Comparison of ENCODE assay signal across 1 cellular context in the genomic region with DNA sequence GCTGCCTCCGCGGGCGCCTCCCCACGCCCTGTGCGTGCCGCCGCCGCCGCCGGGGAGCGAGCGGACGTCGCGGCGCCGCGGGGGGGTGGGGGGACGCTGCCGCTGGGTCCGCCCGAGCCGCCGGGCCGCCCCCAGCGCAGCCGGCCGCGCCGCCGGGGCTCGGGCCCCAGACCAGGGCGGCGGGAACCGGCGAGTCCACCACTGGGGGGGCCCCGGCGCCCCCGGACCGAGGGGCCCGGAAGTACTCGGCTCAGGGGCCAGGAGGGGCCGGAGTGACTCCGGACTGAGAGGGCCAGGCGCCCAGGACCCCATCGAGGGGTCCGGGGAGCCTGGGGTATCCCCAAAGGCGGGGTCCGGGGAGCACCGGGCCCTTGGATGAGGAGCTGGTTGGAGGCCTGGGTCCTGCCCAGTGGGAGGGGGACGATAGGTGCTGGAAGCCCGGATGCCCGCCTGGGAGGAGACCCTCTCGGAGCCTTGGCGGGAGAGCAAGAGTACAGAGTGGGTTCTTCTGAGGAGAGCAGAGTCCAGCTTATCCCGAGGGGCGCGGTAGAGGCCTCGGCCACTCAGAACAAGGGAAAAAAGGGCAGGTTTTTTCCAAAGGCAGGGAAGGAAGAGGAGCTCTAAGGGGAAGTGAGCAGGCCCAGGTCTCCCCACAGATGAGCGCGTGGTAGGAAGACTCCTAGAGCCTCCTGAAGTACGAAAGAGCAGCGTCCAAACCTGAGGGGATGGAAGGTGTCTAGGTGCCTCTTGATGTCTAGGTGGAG.
TF ChIP-seq lines count a peak whose summit lies in the region.

No MANE protein-coding gene starts in this region.

TF ChIP-seq in GM12878, 131 proteins besides CTCF, POLR2A, EP300 and RAD21 (continued from another document):
- TF ChIP-seq, protein P1, sequence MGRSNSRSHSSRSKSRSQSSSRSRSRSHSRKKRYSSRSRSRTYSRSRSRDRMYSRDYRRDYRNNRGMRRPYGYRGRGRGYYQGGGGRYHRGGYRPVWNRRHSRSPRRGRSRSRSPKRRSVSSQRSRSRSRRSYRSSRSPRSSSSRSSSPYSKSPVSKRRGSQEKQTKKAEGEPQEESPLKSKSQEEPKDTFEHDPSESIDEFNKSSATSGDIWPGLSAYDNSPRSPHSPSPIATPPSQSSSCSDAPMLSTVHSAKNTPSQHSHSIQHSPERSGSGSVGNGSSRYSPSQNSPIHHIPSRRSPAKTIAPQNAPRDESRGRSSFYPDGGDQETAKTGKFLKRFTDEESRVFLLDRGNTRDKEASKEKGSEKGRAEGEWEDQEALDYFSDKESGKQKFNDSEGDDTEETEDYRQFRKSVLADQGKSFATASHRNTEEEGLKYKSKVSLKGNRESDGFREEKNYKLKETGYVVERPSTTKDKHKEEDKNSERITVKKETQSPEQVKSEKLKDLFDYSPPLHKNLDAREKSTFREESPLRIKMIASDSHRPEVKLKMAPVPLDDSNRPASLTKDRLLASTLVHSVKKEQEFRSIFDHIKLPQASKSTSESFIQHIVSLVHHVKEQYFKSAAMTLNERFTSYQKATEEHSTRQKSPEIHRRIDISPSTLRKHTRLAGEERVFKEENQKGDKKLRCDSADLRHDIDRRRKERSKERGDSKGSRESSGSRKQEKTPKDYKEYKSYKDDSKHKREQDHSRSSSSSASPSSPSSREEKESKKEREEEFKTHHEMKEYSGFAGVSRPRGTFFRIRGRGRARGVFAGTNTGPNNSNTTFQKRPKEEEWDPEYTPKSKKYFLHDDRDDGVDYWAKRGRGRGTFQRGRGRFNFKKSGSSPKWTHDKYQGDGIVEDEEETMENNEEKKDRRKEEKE (IDR thresholded peaks at IDR 0.05): no peak
- TF ChIP-seq NFXL1 (IDR thresholded peaks at IDR 0.05; ENCODE audit: borderline replicate concordance) (no peak), JUNB (IDR thresholded peaks at IDR 0.05) (no peak), NFIC (IDR thresholded peaks at IDR 0.05; ENCODE audit: low read depth, low read length) (no peak), ZNF384 (IDR thresholded peaks at IDR 0.05; ENCODE audit: borderline replicate concordance, low read depth, low read length) (no peak), MXI1 (IDR thresholded peaks at IDR 0.05; ENCODE audit: low read depth, low read length) (0 out of 2 replicates have a peak, but pooled peaks have one; percentile 43), TCF7 (IDR thresholded peaks at IDR 0.05; ENCODE audit: borderline replicate concordance) (no peak), KAT2A (conservative IDR thresholded peaks at IDR 0.05; ENCODE audit: control insufficient read depth, low read depth, low read length) (no peak), SP1 (IDR thresholded peaks at IDR 0.05; ENCODE audit: low read depth, low read length) (no peak), CREM (IDR thresholded peaks at IDR 0.05; ENCODE audit: low read depth) (no peak), NRF1 (conservative IDR thresholded peaks at IDR 0.05; ENCODE audit: low read depth, low read length) (no peak), DPF2 (IDR thresholded peaks at IDR 0.05) (peak; percentile 29; the same call in 1 of the 2 replicates), SMC3 (IDR thresholded peaks at IDR 0.05; ENCODE audit: borderline replicate concordance, low read length) (no peak), ZSCAN29 (IDR thresholded peaks at IDR 0.05) (0 out of 2 replicates have a peak, but pooled peaks have one; percentile 45), MYB (IDR thresholded peaks at IDR 0.05; ENCODE audit: borderline replicate concordance, low read depth, low read length) (no peak), LARP7 (IDR thresholded peaks at IDR 0.05) (peak; percentile 73), ZZZ3 (IDR thresholded peaks at IDR 0.05; ENCODE audit: control insufficient read depth, insufficient read length, low read depth) (no peak), RFX5 (IDR thresholded peaks at IDR 0.05; ENCODE audit: low read depth, low read length) (no peak), HDGF (IDR thresholded peaks at IDR 0.05) (no peak), NR2F1 (conservative IDR thresholded peaks at IDR 0.05) (peak; percentile 55), YY1 (IDR thresholded peaks at IDR 0.05; ENCODE audit: low read depth, low read length) (no peak), YBX1 (IDR thresholded peaks at IDR 0.05) (no peak), RCOR1 (conservative IDR thresholded peaks at IDR 0.05; ENCODE audit: low read depth, low read length) (no peak), ZNF207 (IDR thresholded peaks at IDR 0.05; ENCODE audit: borderline replicate concordance) (0 out of 2 replicates have a peak, but pooled peaks have one; percentile 29), FOXK2 (IDR thresholded peaks at IDR 0.05) (no peak), SMAD1 (IDR thresholded peaks at IDR 0.05; ENCODE audit: low read depth, partially characterized antibody) (no peak)
- TF ChIP-seq, protein P2, sequence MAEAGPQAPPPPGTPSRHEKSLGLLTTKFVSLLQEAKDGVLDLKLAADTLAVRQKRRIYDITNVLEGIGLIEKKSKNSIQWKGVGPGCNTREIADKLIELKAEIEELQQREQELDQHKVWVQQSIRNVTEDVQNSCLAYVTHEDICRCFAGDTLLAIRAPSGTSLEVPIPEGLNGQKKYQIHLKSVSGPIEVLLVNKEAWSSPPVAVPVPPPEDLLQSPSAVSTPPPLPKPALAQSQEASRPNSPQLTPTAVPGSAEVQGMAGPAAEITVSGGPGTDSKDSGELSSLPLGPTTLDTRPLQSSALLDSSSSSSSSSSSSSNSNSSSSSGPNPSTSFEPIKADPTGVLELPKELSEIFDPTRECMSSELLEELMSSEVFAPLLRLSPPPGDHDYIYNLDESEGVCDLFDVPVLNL (IDR thresholded peaks at IDR 0.05; ENCODE audit: low read depth, low read length): no peak
- TF ChIP-seq, protein P3, sequence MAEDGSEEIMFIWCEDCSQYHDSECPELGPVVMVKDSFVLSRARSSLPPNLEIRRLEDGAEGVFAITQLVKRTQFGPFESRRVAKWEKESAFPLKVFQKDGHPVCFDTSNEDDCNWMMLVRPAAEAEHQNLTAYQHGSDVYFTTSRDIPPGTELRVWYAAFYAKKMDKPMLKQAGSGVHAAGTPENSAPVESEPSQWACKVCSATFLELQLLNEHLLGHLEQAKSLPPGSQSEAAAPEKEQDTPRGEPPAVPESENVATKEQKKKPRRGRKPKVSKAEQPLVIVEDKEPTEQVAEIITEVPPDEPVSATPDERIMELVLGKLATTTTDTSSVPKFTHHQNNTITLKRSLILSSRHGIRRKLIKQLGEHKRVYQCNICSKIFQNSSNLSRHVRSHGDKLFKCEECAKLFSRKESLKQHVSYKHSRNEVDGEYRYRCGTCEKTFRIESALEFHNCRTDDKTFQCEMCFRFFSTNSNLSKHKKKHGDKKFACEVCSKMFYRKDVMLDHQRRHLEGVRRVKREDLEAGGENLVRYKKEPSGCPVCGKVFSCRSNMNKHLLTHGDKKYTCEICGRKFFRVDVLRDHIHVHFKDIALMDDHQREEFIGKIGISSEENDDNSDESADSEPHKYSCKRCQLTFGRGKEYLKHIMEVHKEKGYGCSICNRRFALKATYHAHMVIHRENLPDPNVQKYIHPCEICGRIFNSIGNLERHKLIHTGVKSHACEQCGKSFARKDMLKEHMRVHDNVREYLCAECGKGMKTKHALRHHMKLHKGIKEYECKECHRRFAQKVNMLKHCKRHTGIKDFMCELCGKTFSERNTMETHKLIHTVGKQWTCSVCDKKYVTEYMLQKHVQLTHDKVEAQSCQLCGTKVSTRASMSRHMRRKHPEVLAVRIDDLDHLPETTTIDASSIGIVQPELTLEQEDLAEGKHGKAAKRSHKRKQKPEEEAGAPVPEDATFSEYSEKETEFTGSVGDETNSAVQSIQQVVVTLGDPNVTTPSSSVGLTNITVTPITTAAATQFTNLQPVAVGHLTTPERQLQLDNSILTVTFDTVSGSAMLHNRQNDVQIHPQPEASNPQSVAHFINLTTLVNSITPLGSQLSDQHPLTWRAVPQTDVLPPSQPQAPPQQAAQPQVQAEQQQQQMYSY (CRISPR knock-in tag; IDR thresholded peaks at IDR 0.05): no peak
- TF ChIP-seq, protein P4, sequence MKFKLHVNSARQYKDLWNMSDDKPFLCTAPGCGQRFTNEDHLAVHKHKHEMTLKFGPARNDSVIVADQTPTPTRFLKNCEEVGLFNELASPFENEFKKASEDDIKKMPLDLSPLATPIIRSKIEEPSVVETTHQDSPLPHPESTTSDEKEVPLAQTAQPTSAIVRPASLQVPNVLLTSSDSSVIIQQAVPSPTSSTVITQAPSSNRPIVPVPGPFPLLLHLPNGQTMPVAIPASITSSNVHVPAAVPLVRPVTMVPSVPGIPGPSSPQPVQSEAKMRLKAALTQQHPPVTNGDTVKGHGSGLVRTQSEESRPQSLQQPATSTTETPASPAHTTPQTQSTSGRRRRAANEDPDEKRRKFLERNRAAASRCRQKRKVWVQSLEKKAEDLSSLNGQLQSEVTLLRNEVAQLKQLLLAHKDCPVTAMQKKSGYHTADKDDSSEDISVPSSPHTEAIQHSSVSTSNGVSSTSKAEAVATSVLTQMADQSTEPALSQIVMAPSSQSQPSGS (IDR thresholded peaks at IDR 0.05; ENCODE audit: low read length): no peak
